In the genomic region with DNA sequence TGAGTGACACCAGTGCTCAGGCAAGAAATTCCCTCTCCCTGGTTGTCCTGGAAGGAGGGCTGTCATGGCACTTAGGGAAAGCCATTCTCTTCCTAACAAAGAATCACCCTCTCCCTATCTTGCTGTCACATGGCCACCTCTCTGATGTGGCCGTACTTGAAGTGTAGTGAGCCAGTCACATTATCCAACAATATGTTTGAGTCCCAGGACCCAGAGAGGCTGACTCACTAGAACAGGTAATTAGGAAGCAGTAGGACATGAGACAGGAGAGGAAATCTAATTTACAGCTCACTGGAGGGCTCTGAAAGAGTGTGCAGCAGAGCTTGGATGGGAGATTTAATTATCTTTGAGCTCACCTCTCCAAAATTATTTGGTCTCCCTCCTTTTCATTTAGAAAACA, we compare ENCODE assay signal across 26 cellular contexts.
DNase-seq lines count a peak whose midpoint lies in the region; ATAC-seq, FAIRE-seq and TF ChIP-seq lines count a peak whose summit lies in the region.
"Had no signal": no experiment of that assay in that cellular context is flagged by ENCODE, and none has a peak within 500 bp of the region (broad histone marks: within the 10 kb centered on the region; RNA-seq: fewer than 3 reads in every experiment).

No MANE protein-coding gene starts in this region.

- H4K8ac ChIP-seq in H1 (ENCODE audit: extremely low read depth, insufficient read depth, low read length) (no peak overlapping the region), mesenchymal stem cell (ENCODE audit: low read length) (peak overlapping the region; percentile 12)

- H3K4me1 ChIP-seq in HUES6 (ENCODE audit: control insufficient read depth, insufficient read depth, low read length): peaks cover 40% of the 10 kb centered on the region
- H3K4me1 ChIP-seq in H1 (replicated peaks in 1 of 4; ENCODE audit: control insufficient read depth in 3 of 4, insufficient read depth in 4 of 4, low read length in 3 of 4): peaks cover 0 to 5% (median 0%) of the 10 kb centered on the region in 4 experiments; a peak in 2 of 7 replicates
- no peaks in the 10 kb centered on the region for H3K4me1 ChIP-seq in mesenchymal stem cell (ENCODE audit: control insufficient read depth, insufficient read depth, low read depth, low read length)
- peaks cover 6 to 12% of the 10 kb centered on the region in 2 donors for H3K4me1 ChIP-seq in left lung
- peaks cover 23% of the 10 kb centered on the region for H3K4me1 ChIP-seq in left ventricle myocardium inferior
- H3K4me1 ChIP-seq: adrenal gland, thyroid gland had no signal

- H3K4me3 ChIP-seq in HUES6 (ENCODE audit: low read depth, low read length): no peak overlapping the region
- no peak overlapping the region for H3K4me3 ChIP-seq in H1 (ENCODE audit: extremely low read depth in 1 of 4, insufficient read depth in 2 of 4, low read depth in 3 of 4, low read length in 4 of 4)
- H3K4me3 ChIP-seq in mesenchymal stem cell (ENCODE audit: insufficient read depth in 1 of 2, low read depth in 1 of 2, low read length in 2 of 2): no peak overlapping the region
- no peak overlapping the region for H3K4me3 ChIP-seq in left lung
- no peak overlapping the region for H3K4me3 ChIP-seq in left ventricle myocardium inferior
- H3K4me3 ChIP-seq: adrenal gland, coronary artery, heart left ventricle, lower lobe of right lung, right atrium auricular region, thyroid gland had no signal

- POLR2A ChIA-PET in H1 (lab: Charles Lee; ENCODE audit: partially characterized antibody): no interaction called here

- H4K5ac ChIP-seq in H1 (ENCODE audit: insufficient read length, low read depth, low read length): no peak overlapping the region

- H3K27me3 ChIP-seq in HUES6 (ENCODE audit: control insufficient read depth, insufficient read depth, low read length): no peaks in the 10 kb centered on the region
- no peaks in the 10 kb centered on the region for H3K27me3 ChIP-seq in H1 (replicated peaks in 1 of 4; ENCODE audit: control insufficient read depth in 3 of 4, extremely low read depth in 1 of 4, insufficient read depth in 3 of 4, low read length in 3 of 4)
- no peaks in the 10 kb centered on the region for H3K27me3 ChIP-seq in mesenchymal stem cell (ENCODE audit: control insufficient read depth in 1 of 2, insufficient read depth in 1 of 2, low read length in 2 of 2)
- no peaks in the 10 kb centered on the region for H3K27me3 ChIP-seq in left lung
- H3K27me3 ChIP-seq in left ventricle myocardium inferior (ENCODE audit: low read depth): no peaks in the 10 kb centered on the region
- H3K27me3 ChIP-seq: adrenal gland, brain microvascular endothelial cell, heart left ventricle, right atrium auricular region, thyroid gland had no signal

- H3K4me2 ChIP-seq in H1 (ENCODE audit: insufficient read depth in 1 of 2, low read depth in 2 of 2, low read length in 2 of 2): no peak overlapping the region
- H3K4me2 ChIP-seq in mesenchymal stem cell (ENCODE audit: low read length, poor library complexity, severe bottlenecking): no peak overlapping the region

- TF ChIP-seq RAD21 in H1 (IDR thresholded peaks at IDR 0.05 in 1 of 2, conservative IDR thresholded peaks at IDR 0.05 in 1 of 2; ENCODE audit: low read depth in 2 of 2, low read length in 2 of 2): no peak

- H3K27ac ChIP-seq in HUES6 (ENCODE audit: low read depth, low read length) (peak overlapping the region; percentile 63; the same call in 1 of the 2 replicates), H1 (ENCODE audit: low read depth, low read length) (no peak overlapping the region), mesenchymal stem cell (ENCODE audit: low read length, poor library complexity, severe bottlenecking) (no peak overlapping the region), left lung (no peak overlapping the region), left ventricle myocardium inferior (replicated peaks) (no peak overlapping the region)
- H3K27ac ChIP-seq: adrenal gland, brain microvascular endothelial cell, coronary artery, heart left ventricle, lower lobe of right lung, right atrium auricular region, thyroid gland had no signal

- no peaks in the 10 kb centered on the region for H3K79me1 ChIP-seq in H1 (ENCODE audit: low read depth, low read length)
- no peaks in the 10 kb centered on the region for H3K79me1 ChIP-seq in mesenchymal stem cell (replicated peaks; ENCODE audit: low read length, poor library complexity, severe bottlenecking)

- no peaks in the 10 kb centered on the region for H3K36me3 ChIP-seq in HUES6 (ENCODE audit: control insufficient read depth, insufficient read depth, low read length)
- no peaks in the 10 kb centered on the region for H3K36me3 ChIP-seq in H1 (ENCODE audit: control insufficient read depth in 2 of 4, insufficient read depth in 4 of 4, low read length in 3 of 4)
- H3K36me3 ChIP-seq in mesenchymal stem cell (ENCODE audit: control insufficient read depth in 1 of 2, insufficient read depth in 2 of 2, low read depth in 1 of 2, low read length in 2 of 2): no peaks in the 10 kb centered on the region
- H3K36me3 ChIP-seq in left lung: no peaks in the 10 kb centered on the region
- H3K36me3 ChIP-seq in left ventricle myocardium inferior: no peaks in the 10 kb centered on the region
- H3K36me3 ChIP-seq: adrenal gland, brain microvascular endothelial cell, heart left ventricle, lower lobe of right lung, right atrium auricular region, thyroid gland had no signal

- ATAC-seq in GM18519 (IDR thresholded peaks at IDR 0.05; ENCODE audit: low FRiP score, unreplicated experiment): no peak
- ATAC-seq in left lung: no peak
- ATAC-seq: lower lobe of right lung had no signal

- TF ChIP-seq EP300 in H1 (IDR thresholded peaks at IDR 0.05; ENCODE audit: borderline replicate concordance in 1 of 2, low read depth in 2 of 2, low read length in 2 of 2): no peak

- H3K4ac ChIP-seq in H1 (replicated peaks; ENCODE audit: insufficient read length, low read depth, low read length): no peak overlapping the region
- peak overlapping the region; percentile 1 to 22 for H3K4ac ChIP-seq in mesenchymal stem cell (ENCODE audit: low read depth in 1 of 2, low read length in 2 of 2)

- no peaks in the 10 kb centered on the region for H3K23me2 ChIP-seq in H1 (ENCODE audit: low read depth, low read length)

- intact Hi-C loops in left lung (cut with DNase I) (no loop called here), left ventricle myocardium inferior (cut with micrococcal nuclease) (no loop called here)

- H3K56ac ChIP-seq in H1 (replicated peaks; ENCODE audit: insufficient read length, low read depth, low read length): peak overlapping the region; percentile 74

- H4K20me1 ChIP-seq in H1 (replicated peaks in 1 of 2; ENCODE audit: control insufficient read depth in 1 of 2, insufficient read depth in 2 of 2, low read length in 2 of 2): no peaks in the 10 kb centered on the region

- H3K18ac ChIP-seq in H1 (ENCODE audit: extremely low read depth, low read length) (peak overlapping the region; percentile 78; the same call in 1 of the 2 replicates), mesenchymal stem cell (ENCODE audit: low read depth in 1 of 2, low read length in 2 of 2) (peak overlapping the region in 1 of 2 experiments; percentile 64)

- H3K9ac ChIP-seq in HUES6 (ENCODE audit: low read length) (peak overlapping the region; percentile 14), H1 (replicated peaks in 1 of 4; ENCODE audit: extremely low read depth in 1 of 4, low read depth in 3 of 4, low read length in 3 of 4) (no peak overlapping the region), mesenchymal stem cell (ENCODE audit: low read length) (no peak overlapping the region)

- DNase-seq in DMS153 treated with DMSO at 0.1 percent for 48 hours (lab: John Stamatoyannopoulos, UW; ENCODE audit: unreplicated experiment): peak; percentile 25
- no peak for DNase-seq in H1 (ENCODE audit: low read depth in 1 of 2, low spot score in 2 of 2)
- no peak for DNase-seq in mesenchymal stem cell
- no peak for DNase-seq in left lung
- no peak for DNase-seq in left ventricle myocardium inferior
- no peak for DNase-seq in glomerular visceral epithelial cell (ENCODE audit: extremely low spot score)
- DNase-seq: activated CD4-positive, alpha-beta memory T cell treated with anti-CD3 and anti-CD28 coated beads, Interleukin-2, amount 10 ng/mL, durations not matched to agents 7 days and 5 days; activated CD4-positive, CD25-positive, alpha-beta regulatory T cell; adrenal gland; brain microvascular endothelial cell; CD4-positive, alpha-beta T cell; heart left ventricle; HFFc6; Karpas-422; lower lobe of right lung; NCI-H2081; NCI-H446 treated with DMSO at 0.1 percent for 48 hours; stimulated activated CD4-positive, alpha-beta T cell treated with anti-CD3 and anti-CD28 coated beads, Interleukin-12 subunit alpha, Interleukin-12 subunit beta, amount 100 ng/mL, for 4 hours; stimulated activated CD4-positive, alpha-beta T cell treated with anti-CD3 and anti-CD28 coated beads, Interleukin-4, amount 100 ng/mL, for 4 hours; T-helper 9 cell; thyroid gland had no signal

- H4K91ac ChIP-seq in H1 (replicated peaks; ENCODE audit: insufficient read length, low read length): peak overlapping the region; percentile 93
- H4K91ac ChIP-seq in mesenchymal stem cell (ENCODE audit: low read length): no peak overlapping the region

- H2BK20ac ChIP-seq in H1 (ENCODE audit: low read length): peak overlapping the region; percentile 77

- no peaks in the 10 kb centered on the region for H3K79me2 ChIP-seq in H1 (ENCODE audit: control insufficient read depth in 1 of 2, insufficient read depth in 2 of 2, low read length in 2 of 2)

- 71% methylated on average over 1 of the region's 1 CpG; no CpG with 5 or more reads in 1 of the 2 experiments for WGBS in H1 (ENCODE audit: extremely low coverage in 1 of 2, insufficient coverage in 1 of 2, insufficient read length in 1 of 2, insufficient replicate concordance in 2 of 2, low coverage in 1 of 2, low lambda C conversion rate in 2 of 2, missing lambda C conversion rate in 1 of 2), 2 experiments
- WGBS in mesenchymal stem cell: 60% methylated on average over 1 of the region's 1 CpG

- H3K14ac ChIP-seq in H1 (ENCODE audit: insufficient read length) (no peak overlapping the region), mesenchymal stem cell (ENCODE audit: low read length in 2 of 2) (no peak overlapping the region)

- no peak overlapping the region for H3K23ac ChIP-seq in H1 (ENCODE audit: insufficient read length)
- H3K23ac ChIP-seq in mesenchymal stem cell (ENCODE audit: low read length in 2 of 2): no peak overlapping the region

- TF ChIP-seq POLR2A in H1 (IDR thresholded peaks at IDR 0.05; ENCODE audit: control extremely low read depth in 1 of 2, low read depth in 2 of 2, low read length in 2 of 2): no peak

- TF ChIP-seq CTCF in H1 (IDR thresholded peaks at IDR 0.05; ENCODE audit: control extremely low read depth in 1 of 3, insufficient read depth in 1 of 3, low read depth in 1 of 3, low read length in 3 of 3) (no peak), left lung (IDR thresholded peaks at IDR 0.05) (no peak), left ventricle myocardium inferior (IDR thresholded peaks at IDR 0.05; ENCODE audit: borderline replicate concordance) (no peak)

- FAIRE-seq in H1 (lab: Jason Lieb, UNC): no peak
- FAIRE-seq: endometrium had no signal

- no peak overlapping the region for H2BK15ac ChIP-seq in H1 (ENCODE audit: low read length)
- H2BK15ac ChIP-seq in mesenchymal stem cell (ENCODE audit: low read depth, poor library complexity, severe bottlenecking): no peak overlapping the region

- H2BK5ac ChIP-seq in H1 (ENCODE audit: low read depth, low read length) (peak overlapping the region; percentile 91; the same call in 1 of the 2 replicates), mesenchymal stem cell (ENCODE audit: low read depth, low read length, poor library complexity, severe bottlenecking) (no peak overlapping the region)

- H2AFZ ChIP-seq in H1 (ENCODE audit: low read length): peak overlapping the region; percentile 76; the same call in 1 of the 2 replicates
- H2AFZ ChIP-seq in mesenchymal stem cell (ENCODE audit: low read depth, low read length): no peak overlapping the region

- CTCF ChIA-PET in H1 (lab: Charles Lee; ENCODE audit: partially characterized antibody): interaction anchor here (0.6 to 3.5 kb wide), 4 partner anchors 12 to 355 kb away, joined by 3 to 13 read pairs (median 3); no protein-coding TSS in a partner anchor

- H3K9me3 ChIP-seq in HUES6 (ENCODE audit: control insufficient read depth, insufficient read depth, low read depth, low read length) (0 out of 2 replicates have a peak, but pooled peaks cover 2% of the 10 kb centered on the region), H1 (ENCODE audit: insufficient read depth in 2 of 2, low read depth in 1 of 2, low read length in 1 of 2) (no peaks in the 10 kb centered on the region), mesenchymal stem cell (ENCODE audit: control insufficient read depth, low read length) (no peaks in the 10 kb centered on the region), left lung (no peaks in the 10 kb centered on the region), left ventricle myocardium inferior (replicated peaks) (no peaks in the 10 kb centered on the region)
- H3K9me3 ChIP-seq: adrenal gland, heart left ventricle, lower lobe of right lung, right atrium auricular region, thyroid gland had no signal

- H2AK5ac ChIP-seq in H1 (ENCODE audit: low read depth, low read length): 0 out of 2 replicates have a peak overlapping the region, but pooled peaks have one; percentile 65
- H2AK5ac ChIP-seq in mesenchymal stem cell (ENCODE audit: low read length, severe bottlenecking): no peak overlapping the region

- peak overlapping the region; percentile 99 for H2BK120ac ChIP-seq in H1 (replicated peaks; ENCODE audit: low read depth, low read length)
- H2BK120ac ChIP-seq in mesenchymal stem cell (ENCODE audit: low read depth, low read length): no peak overlapping the region

- H2BK12ac ChIP-seq in H1 (ENCODE audit: low read depth, low read length): peak overlapping the region; percentile 96
- H2BK12ac ChIP-seq in mesenchymal stem cell (ENCODE audit: low read length in 2 of 2): no peak overlapping the region
